ENCODE assay signal across 36 cellular contexts in the genomic region with DNA sequence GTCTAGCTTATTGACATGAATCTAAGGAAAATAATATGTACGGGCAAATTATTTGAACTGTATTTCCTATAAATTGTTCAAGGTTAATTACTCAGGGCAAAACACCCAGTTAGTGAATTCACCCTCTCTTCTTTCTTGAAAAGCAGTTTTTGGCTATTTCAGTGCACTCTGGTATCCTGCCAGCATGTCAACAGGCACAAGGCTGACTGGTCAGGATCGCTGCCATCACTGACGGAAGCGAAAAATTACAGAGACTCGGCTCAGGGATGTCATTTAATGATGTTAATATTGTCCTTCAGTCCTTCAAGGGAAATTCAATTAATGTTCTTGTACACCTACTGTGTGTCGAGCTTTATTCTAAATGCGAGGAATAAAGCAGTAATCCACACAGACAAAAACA. TPM values are rescaled to one million over a fixed set of nuclear protein-coding genes. Genes with fewer than 3 reads are reported as not detected.
"Had no signal": no experiment of that assay in that cellular context is flagged by ENCODE, and none has a peak within 500 bp of the region (broad histone marks: within the 10 kb centered on the region; RNA-seq: fewer than 3 reads in every experiment).

No MANE protein-coding gene starts in this region.

- H3K27ac ChIP-seq: KMS-11, PC-9, RWPE1, VCaP had no signal

- DNase-seq: activated B cell treated with CpG ODN at 0.5 μM for 24 hours; activated CD4-positive, alpha-beta memory T cell treated with anti-CD3 and anti-CD28 coated beads for 36 hours; activated CD4-positive, alpha-beta T cell treated with anti-CD3 and anti-CD28 coated beads for 4 hours; activated CD4-positive, alpha-beta T cell treated with anti-CD3 and anti-CD28 coated beads, Interleukin-2, amount 50 U/mL, for 1 hour; activated CD4-positive, CD25-positive, alpha-beta regulatory T cell treated with anti-CD3 and anti-CD28 coated beads, Interleukin-2, amount 50 U/mL, for 72 hours; activated CD8-positive, alpha-beta memory T cell treated with anti-CD3 and anti-CD28 coated beads, Interleukin-2, amount 50 U/mL, for 48 hours; activated effector memory CD4-positive, alpha-beta T cell treated with Interleukin-2 at 50 U/mL for 16 hours; activated naive CD4-positive, alpha-beta T cell treated with anti-CD3 and anti-CD28 coated beads, Interleukin-2, amount 10 ng/mL, durations not matched to agents 7 days and 5 days; activated naive CD8-positive, alpha-beta T cell treated with anti-CD3 and anti-CD28 coated beads, Interleukin-2, amount 50 U/mL, for 24 hours; activated T-cell treated with anti-CD3 and anti-CD28 coated beads, Interleukin-2, amount 50 U/mL, for 48 hours; MM.1S; MV-4-11; NCI-H1092 treated with DMSO at 0.1 percent for 48 hours; NCI-H1417; NCI-H146; NCI-H187 treated with DMSO at 0.1 percent for 48 hours; NCI-H2081; NCI-H2171 treated with DMSO at 0.1 percent for 48 hours; NCI-H2227 treated with DMSO at 0.1 percent for 48 hours; NCI-H510A treated with DMSO at 0.1 percent for 48 hours; NCI-H526 treated with DMSO at 0.1 percent for 48 hours; NCI-H774; PC-9; SIG-M5; SW 1271; T-helper 1 cell; T-helper 2 cell; T-helper 9 cell had no signal

- H2AFZ ChIP-seq: PC-9 had no signal

- H3K9ac ChIP-seq: KMS-11 had no signal

- H3K4me2 ChIP-seq: KMS-11, PC-9 had no signal

- H3K4me3 ChIP-seq: PC-9 had no signal

RNA-seq across cellular contexts. Expression of a gene that starts 28.3 kb away (rescaled TPM):
- total RNA-seq: activated B cell treated with CpG ODN at 0.5 μM for 24 hours, OCI-LY7, PC-9, SK-MEL-5 had no signal

RNA-seq across cellular contexts. Expression of a gene that starts 56.3 kb away (rescaled TPM):
- total RNA-seq: bronchial epithelial cell, LHCN-M2, Right ventricle myocardium inferior, SK-MEL-5 had no signal
